ENCODE assay signal across 23 cellular contexts in the genomic region with DNA sequence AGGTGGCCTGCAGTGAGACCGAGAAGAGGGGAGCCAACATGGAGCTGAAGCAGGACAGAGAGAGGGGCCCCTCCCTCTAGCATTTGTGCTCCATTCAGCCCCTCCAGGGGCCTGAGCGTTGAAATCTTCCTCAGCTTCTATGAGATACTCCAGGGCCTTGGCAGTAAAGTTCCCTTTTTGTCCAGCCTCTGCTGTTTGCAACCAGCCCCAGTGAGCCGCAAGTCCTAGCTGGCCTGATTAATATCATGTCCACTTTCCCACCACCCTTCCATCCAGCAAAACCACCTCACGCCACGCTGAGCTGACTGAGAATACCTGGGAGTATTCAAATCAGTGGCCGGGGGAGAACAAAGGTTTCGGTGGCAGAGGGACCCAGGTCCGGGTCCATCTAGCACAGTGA.
"Had no signal": no experiment of that assay in that cellular context is flagged by ENCODE, and none has a peak within 500 bp of the region (broad histone marks: within the 10 kb centered on the region; RNA-seq: fewer than 3 reads in every experiment).

No MANE protein-coding gene starts in this region.

- H3K9me3 Mint-ChIP-seq: activated T-helper 17 cell treated with anti-CD3 and anti-CD28 coated beads, Interleukin-2, amount 50 U/mL, for 72 hours had no signal

- DNase-seq: activated CD4-positive, alpha-beta T cell treated with anti-CD3 and anti-CD28 coated beads for 1 hour; activated CD4-positive, alpha-beta T cell treated with anti-CD3 and anti-CD28 coated beads, Interleukin-2, amount 50 U/mL, for 1 hour; activated CD8-positive, alpha-beta T cell treated with anti-CD3 and anti-CD28 coated beads, Interleukin-2, amount 10 ng/mL, durations not matched to agents 7 days and 5 days; activated naive CD4-positive, alpha-beta T cell treated with Interleukin-2 at 50 U/mL for 16 hours; activated naive CD8-positive, alpha-beta T cell treated with anti-CD3 and anti-CD28 coated beads for 36 hours; activated T-cell treated with anti-CD3 and anti-CD28 coated beads, Interleukin-2, amount 50 U/mL, for 24 hours; cerebellar nuclear complex; cortex of kidney; endodermal cell; left lung; midbrain; occipital lobe; posterior cingulate gyrus; stimulated activated CD4-positive, alpha-beta T cell treated with anti-CD3 and anti-CD28 coated beads, Interleukin-4, amount 100 ng/mL, for 4 hours; substantia nigra; thyroid gland had no signal

- H3K9me3 ChIP-seq: thyroid gland had no signal

- H3K27me3 ChIP-seq: breast epithelium, left lung, thyroid gland had no signal

- H3K4me1 Mint-ChIP-seq: activated T-helper 17 cell treated with anti-CD3 and anti-CD28 coated beads, Interleukin-2, amount 50 U/mL, for 72 hours; endodermal cell had no signal

- H3K36me3 ChIP-seq: breast epithelium, left lung, thyroid gland had no signal

- H3K4me1 ChIP-seq: breast epithelium, left lung, thyroid gland had no signal

- H3K27ac Mint-ChIP-seq: activated CD8-positive, alpha-beta T cell treated with anti-CD3 and anti-CD28 coated beads, Interleukin-2, amount 10 ng/mL, durations not matched to agents 7 days and 5 days; activated naive CD8-positive, alpha-beta T cell treated with anti-CD3 and anti-CD28 coated beads for 36 hours; activated T-cell treated with anti-CD3 and anti-CD28 coated beads, Interleukin-2, amount 50 U/mL, for 24 hours; activated T-helper 17 cell treated with anti-CD3 and anti-CD28 coated beads, Interleukin-2, amount 50 U/mL, for 72 hours; endodermal cell; stimulated activated naive CD8-positive, alpha-beta T cell treated with anti-CD3 and anti-CD28 coated beads, Interleukin-15, Interleukin-2, amounts not matched to agents 100 ng/mL and 50 ng/mL, for 24 hours had no signal

- H3K27me3 Mint-ChIP-seq: activated T-cell treated with anti-CD3 and anti-CD28 coated beads, Interleukin-2, amount 50 U/mL, for 24 hours; activated T-helper 17 cell treated with anti-CD3 and anti-CD28 coated beads, Interleukin-2, amount 50 U/mL, for 72 hours had no signal

- FAIRE-seq: kidney, TTC549 had no signal

- H3K27ac ChIP-seq: breast epithelium, left lung, thyroid gland had no signal

- ATAC-seq: activated CD8-positive, alpha-beta T cell treated with anti-CD3 and anti-CD28 coated beads, Interleukin-2, amount 10 ng/mL, durations not matched to agents 7 days and 5 days; activated T-helper 17 cell treated with anti-CD3 and anti-CD28 coated beads, Interleukin-2, amount 50 U/mL, for 72 hours; left lung; SK-N-SH treated with all-trans-retinoic acid at 6 μM for 48 hours had no signal

- H3K4me3 Mint-ChIP-seq: activated CD8-positive, alpha-beta T cell treated with anti-CD3 and anti-CD28 coated beads, Interleukin-2, amount 10 ng/mL, durations not matched to agents 7 days and 5 days; activated naive CD8-positive, alpha-beta T cell treated with anti-CD3 and anti-CD28 coated beads for 36 hours; activated T-cell treated with anti-CD3 and anti-CD28 coated beads, Interleukin-2, amount 50 U/mL, for 24 hours; activated T-helper 17 cell treated with anti-CD3 and anti-CD28 coated beads, Interleukin-2, amount 50 U/mL, for 72 hours; endodermal cell; nephron; stimulated activated naive CD8-positive, alpha-beta T cell treated with anti-CD3 and anti-CD28 coated beads, Interleukin-15, Interleukin-2, amounts not matched to agents 100 ng/mL and 50 ng/mL, for 24 hours had no signal

- H3K4me3 ChIP-seq: breast epithelium, left lung, thyroid gland had no signal
